In genomic region chr1:230900984-230901383, GRCh38 we compare ENCODE assay signal across 20 cellular contexts.
"Had no signal": no experiment of that assay in that cellular context is flagged by ENCODE, and none has a peak within 500 bp of the region (broad histone marks: within the 10 kb centered on the region; RNA-seq: fewer than 3 reads in every experiment).

No MANE protein-coding gene starts in this region.

- H3K4me1 ChIP-seq: breast epithelium had no signal

- H3K4me3 ChIP-seq: breast epithelium, esophagus muscularis mucosa, gastroesophageal sphincter, heart left ventricle, right atrium auricular region, suprapubic skin had no signal

- H3K36me3 ChIP-seq: breast epithelium, right atrium auricular region had no signal

- DNase-seq: activated CD4-positive, alpha-beta memory T cell treated with anti-CD3 and anti-CD28 coated beads, Interleukin-2, amount 10 ng/mL, durations not matched to agents 7 days and 5 days; activated CD4-positive, alpha-beta T cell treated with anti-CD3 and anti-CD28 coated beads for 48 hours; activated CD4-positive, CD25-positive, alpha-beta regulatory T cell; activated CD8-positive, alpha-beta memory T cell treated with anti-CD3 and anti-CD28 coated beads, Interleukin-2, amount 10 ng/mL, durations not matched to agents 7 days and 5 days; activated naive CD4-positive, alpha-beta T cell treated with Interleukin-2 at 50 U/mL for 16 hours; activated naive CD8-positive, alpha-beta T cell treated with anti-CD3 and anti-CD28 coated beads, Interleukin-2, amount 50 U/mL, for 24 hours; aorta; dermis blood vessel endothelial cell; effector memory CD4-positive, alpha-beta T cell; heart left ventricle; left ventricle myocardium superior; mesendoderm; natural killer cell; T1000 had no signal

- H3K27me3 ChIP-seq: breast epithelium, esophagus muscularis mucosa, gastroesophageal sphincter, heart left ventricle, right atrium auricular region, suprapubic skin had no signal

- ATAC-seq: activated CD8-positive, alpha-beta memory T cell treated with anti-CD3 and anti-CD28 coated beads, Interleukin-2, amount 10 ng/mL, durations not matched to agents 7 days and 5 days; activated naive CD8-positive, alpha-beta T cell treated with anti-CD3 and anti-CD28 coated beads, Interleukin-2, amount 50 U/mL, for 24 hours; gastroesophageal sphincter; heart left ventricle; left ventricle myocardium superior; natural killer cell had no signal

- H3K27ac ChIP-seq: breast epithelium, esophagus muscularis mucosa, gastroesophageal sphincter, neutrophil, suprapubic skin had no signal

- H3K9me3 ChIP-seq: breast epithelium, esophagus muscularis mucosa, gastroesophageal sphincter, heart left ventricle, neutrophil, right atrium auricular region, suprapubic skin had no signal
